In genomic region chr12:132484183-132484890, GRCh38 we compare ENCODE assay signal across 22 cellular contexts.
"Had no signal": no experiment of that assay in that cellular context is flagged by ENCODE, and none has a peak within 500 bp of the region (broad histone marks: within the 10 kb centered on the region; RNA-seq: fewer than 3 reads in every experiment).

No MANE protein-coding gene starts in this region.

- H3K36me3 Mint-ChIP-seq: activated naive CD4-positive, alpha-beta T cell treated with anti-CD3 and anti-CD28 coated beads, Interleukin-2, amount 10 ng/mL, durations not matched to agents 7 days and 5 days; activated naive CD8-positive, alpha-beta T cell treated with anti-CD3 and anti-CD28 coated beads for 36 hours had no signal

- H3K27ac Mint-ChIP-seq: activated CD4-positive, alpha-beta memory T cell treated with anti-CD3 and anti-CD28 coated beads, Interleukin-2, amount 10 ng/mL, durations not matched to agents 7 days and 5 days; activated naive CD4-positive, alpha-beta T cell treated with anti-CD3 and anti-CD28 coated beads, Interleukin-2, amount 10 ng/mL, durations not matched to agents 7 days and 5 days; activated naive CD8-positive, alpha-beta T cell treated with anti-CD3 and anti-CD28 coated beads for 36 hours; activated T-helper 17 cell treated with anti-CD3 and anti-CD28 coated beads, Interleukin-2, amount 50 U/mL, for 72 hours; T-helper 17 cell had no signal

- H3K4me1 Mint-ChIP-seq: activated T-helper 17 cell treated with anti-CD3 and anti-CD28 coated beads, Interleukin-2, amount 50 U/mL, for 72 hours had no signal

- H3K9me3 Mint-ChIP-seq: activated CD4-positive, alpha-beta memory T cell treated with anti-CD3 and anti-CD28 coated beads, Interleukin-2, amount 10 ng/mL, durations not matched to agents 7 days and 5 days; activated naive CD4-positive, alpha-beta T cell treated with anti-CD3 and anti-CD28 coated beads, Interleukin-2, amount 10 ng/mL, durations not matched to agents 7 days and 5 days; activated naive CD8-positive, alpha-beta T cell treated with anti-CD3 and anti-CD28 coated beads for 36 hours; activated T-helper 17 cell treated with anti-CD3 and anti-CD28 coated beads, Interleukin-2, amount 50 U/mL, for 72 hours had no signal

- ATAC-seq: activated T-helper 17 cell treated with anti-CD3 and anti-CD28 coated beads, Interleukin-2, amount 50 U/mL, for 72 hours; K562; PC-3; T-helper 17 cell had no signal

- H3K4me3 ChIP-seq: cardiac muscle cell, K562 had no signal

- DNase-seq: activated CD4-positive, alpha-beta memory T cell treated with anti-CD3 and anti-CD28 coated beads, Interleukin-2, amount 10 ng/mL, durations not matched to agents 7 days and 5 days; activated CD4-positive, alpha-beta T cell treated with anti-CD3 and anti-CD28 coated beads, Interleukin-2, amount 50 U/mL, for 1 hour; activated CD4-positive, CD25-positive, alpha-beta regulatory T cell; activated gamma-delta T cell; activated naive CD4-positive, alpha-beta T cell treated with anti-CD3 and anti-CD28 coated beads, Interleukin-2, amount 10 ng/mL, durations not matched to agents 7 days and 5 days; activated naive CD8-positive, alpha-beta T cell treated with anti-CD3 and anti-CD28 coated beads for 36 hours; activated T-cell treated with anti-CD3 and anti-CD28 coated beads for 4 hours; activated T-cell treated with anti-CD3 and anti-CD28 coated beads, Interleukin-2, amount 50 U/mL, for 48 hours; brain microvascular endothelial cell; Karpas-422; MM.1S; NCI-H1105; NCI-H1930; NCI-H510A treated with DMSO at 0.1 percent for 48 hours; NCI-H69; PC-3; SIG-M5; T-helper 17 cell; T1000 had no signal

- H3K36me3 ChIP-seq: brain microvascular endothelial cell, cardiac muscle cell had no signal

- H3K4me3 Mint-ChIP-seq: activated CD4-positive, alpha-beta memory T cell treated with anti-CD3 and anti-CD28 coated beads, Interleukin-2, amount 10 ng/mL, durations not matched to agents 7 days and 5 days; activated naive CD4-positive, alpha-beta T cell treated with anti-CD3 and anti-CD28 coated beads, Interleukin-2, amount 10 ng/mL, durations not matched to agents 7 days and 5 days; activated naive CD8-positive, alpha-beta T cell treated with anti-CD3 and anti-CD28 coated beads for 36 hours; activated T-helper 17 cell treated with anti-CD3 and anti-CD28 coated beads, Interleukin-2, amount 50 U/mL, for 72 hours; T-helper 17 cell had no signal

- H3K27me3 Mint-ChIP-seq: activated naive CD8-positive, alpha-beta T cell treated with anti-CD3 and anti-CD28 coated beads for 36 hours; activated T-helper 17 cell treated with anti-CD3 and anti-CD28 coated beads, Interleukin-2, amount 50 U/mL, for 72 hours had no signal

- H3K27ac ChIP-seq: brain microvascular endothelial cell, cardiac muscle cell had no signal
